Comparison of ENCODE assay signal across 12 cellular contexts in the genomic region with DNA sequence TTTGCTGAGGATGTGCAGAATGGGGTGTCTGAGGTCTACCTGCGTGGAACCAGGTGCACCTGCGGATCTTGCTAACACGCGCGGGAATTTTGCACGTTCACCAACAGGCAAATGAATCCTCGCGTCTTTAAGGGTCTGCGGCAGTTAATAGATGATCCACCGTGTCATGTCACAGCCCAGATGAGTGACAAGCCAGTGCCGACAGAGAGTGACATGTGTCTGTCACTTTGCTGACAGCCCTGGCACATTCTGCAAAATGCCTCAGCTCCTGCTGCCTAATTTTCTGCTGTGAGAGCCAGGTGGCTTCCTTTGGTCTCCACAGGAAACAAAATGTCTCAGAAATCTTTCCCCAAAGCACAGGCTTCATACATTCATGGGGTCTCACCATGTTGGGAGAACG. TPM values are rescaled to one million over a fixed set of nuclear protein-coding genes. Genes with fewer than 3 reads are reported as not detected.
"Had no signal": no experiment of that assay in that cellular context is flagged by ENCODE, and none has a peak within 500 bp of the region (broad histone marks: within the 10 kb centered on the region; RNA-seq: fewer than 3 reads in every experiment).

No MANE protein-coding gene starts in this region.

- H3K36me3 Mint-ChIP-seq: activated naive CD8-positive, alpha-beta T cell; stimulated activated memory B cell treated with anti-CD40 and anti-IgM and Interleukin-4, amounts not matched to agents 10 μg/mL and 1 μg/mL and 100 μg/mL, for 72 hours had no signal

- H3K4me1 Mint-ChIP-seq: neural crest cell; stimulated activated memory B cell treated with anti-CD40 and anti-IgM and Interleukin-4, amounts not matched to agents 10 μg/mL and 1 μg/mL and 100 μg/mL, for 72 hours had no signal

- H3K27ac Mint-ChIP-seq: activated naive CD8-positive, alpha-beta T cell; activated T-helper 1 cell treated with anti-CD3 and anti-CD28 coated beads, Interleukin-12 subunit alpha, Interleukin-12 subunit beta, Interleukin-2, Interleukin-4 antibody, amounts not matched to agents 30 ng/mL and 10 ng/mL and 1 ng/mL, durations not matched to agents 14 hours and 24 hours and 36 hours; stimulated activated memory B cell treated with anti-CD40 and anti-IgM and Interleukin-4, amounts not matched to agents 10 μg/mL and 1 μg/mL and 100 μg/mL, for 72 hours had no signal

- H3K9ac ChIP-seq: SK-N-SH had no signal

- ATAC-seq: stimulated activated memory B cell treated with anti-CD40 and anti-IgM and Interleukin-4, amounts not matched to agents 10 μg/mL and 1 μg/mL and 100 μg/mL, for 72 hours had no signal

- H3K4me2 ChIP-seq: SK-N-SH had no signal

- DNase-seq: anterior cingulate cortex, dermis blood vessel endothelial cell, SK-N-SH, small intestine, substantia nigra, trophoblast cell had no signal

- H3K4me3 Mint-ChIP-seq: activated naive CD8-positive, alpha-beta T cell; activated T-helper 1 cell treated with anti-CD3 and anti-CD28 coated beads, Interleukin-12 subunit alpha, Interleukin-12 subunit beta, Interleukin-2, Interleukin-4 antibody, amounts not matched to agents 30 ng/mL and 10 ng/mL and 1 ng/mL, durations not matched to agents 14 hours and 24 hours and 36 hours; neural crest cell; stimulated activated memory B cell treated with anti-CD40 and anti-IgM and Interleukin-4, amounts not matched to agents 10 μg/mL and 1 μg/mL and 100 μg/mL, for 72 hours had no signal

- H3K9me3 ChIP-seq: SK-N-SH had no signal

RNA-seq across cellular contexts. Expression of gene SHOX, which starts 56.2 kb away (rescaled TPM):
- total RNA-seq: activated T-helper 1 cell treated with anti-CD3 and anti-CD28 coated beads, Interleukin-12 subunit alpha, Interleukin-12 subunit beta, Interleukin-2, Interleukin-4 antibody, amounts not matched to agents 30 ng/mL and 10 ng/mL and 1 ng/mL, durations not matched to agents 14 hours and 24 hours and 36 hours; dermis blood vessel endothelial cell; epithelial cell of proximal tubule; kidney epithelial cell had no signal
- polyA plus RNA-seq: SK-N-SH had no signal
